1 cellular context compared by ENCODE assay signal in the genomic region with DNA sequence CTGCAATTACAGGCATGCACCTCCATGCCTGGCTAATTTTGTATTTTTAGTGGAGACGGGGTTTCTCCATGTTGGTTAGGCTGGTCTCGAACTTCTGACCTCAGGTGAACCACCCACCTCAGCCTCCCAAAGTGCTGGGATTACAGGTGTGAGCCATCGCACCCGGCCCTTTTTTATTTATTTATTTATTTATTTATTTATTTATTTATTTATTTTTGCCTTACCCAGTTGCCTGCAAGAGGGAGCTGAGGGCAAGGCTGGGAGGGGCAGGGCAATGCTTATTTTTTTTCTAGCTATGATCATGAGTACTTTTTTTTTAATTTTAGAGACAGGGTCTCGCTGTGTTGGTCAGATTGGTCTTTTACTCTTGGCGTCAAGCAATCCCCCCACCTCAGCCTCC. TPM values are rescaled to one million over a fixed set of nuclear protein-coding genes. Genes with fewer than 3 reads are reported as not detected.
"Had no signal": no experiment of that assay in that cellular context is flagged by ENCODE, and none has a peak within 500 bp of the region (broad histone marks: within the 10 kb centered on the region; RNA-seq: fewer than 3 reads in every experiment).

No MANE protein-coding gene starts in this region.

RNA-seq across cellular contexts. Expression of a gene that starts 32.7 kb away (rescaled TPM):
- polyA plus RNA-seq: IgD-negative memory B cell had no signal
